In the genomic region with DNA sequence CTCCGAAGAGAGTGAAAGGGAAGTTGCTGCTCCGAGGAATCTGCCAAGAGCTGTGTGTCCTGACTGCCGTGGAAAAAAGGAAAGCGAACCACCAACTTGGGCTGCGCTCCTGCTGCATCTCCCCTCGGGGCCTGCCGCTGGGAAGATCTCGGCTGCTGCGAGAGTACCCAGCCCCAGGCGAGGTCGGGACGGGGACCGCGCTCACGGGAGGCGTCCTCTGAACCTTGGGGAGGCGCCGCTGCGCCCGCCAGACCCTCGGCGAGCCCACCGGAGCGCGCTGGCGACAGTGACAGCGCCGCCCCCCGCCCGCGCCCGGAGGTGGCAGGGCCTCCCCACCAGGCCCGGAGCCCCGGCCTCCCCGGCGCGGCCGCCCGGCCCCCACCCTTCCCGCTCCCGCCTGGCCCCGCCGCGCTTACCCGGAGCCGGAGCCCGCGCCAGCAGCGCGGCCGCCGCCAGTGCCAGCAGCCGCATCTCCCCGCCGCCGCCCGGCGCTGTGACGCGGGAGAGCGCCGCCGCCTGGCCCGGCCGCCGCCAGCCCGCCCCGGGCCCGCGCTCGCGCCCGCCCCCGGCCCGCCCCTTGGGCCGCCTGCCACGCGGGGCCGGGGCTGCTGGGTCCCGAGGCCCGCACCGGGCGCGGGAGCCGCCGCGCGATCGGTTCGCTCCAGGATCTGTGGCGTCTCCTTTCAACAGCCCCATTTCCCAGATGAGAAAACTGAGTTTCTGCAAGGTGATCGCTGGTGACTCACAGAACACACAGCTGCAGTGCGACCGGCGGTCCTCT, we compare ENCODE assay signal across 8 cellular contexts. TPM values are rescaled to one million over a fixed set of nuclear protein-coding genes. Genes with fewer than 3 reads are reported as not detected.
DNase-seq lines count a peak whose midpoint lies in the region; ATAC-seq and TF ChIP-seq lines count a peak whose summit lies in the region.

TSS of gene VSTM4 (minus strand) at position 508 of the 781 bp plus-strand sequence. CDS start at position 471, 37 bp downstream.

- dilution Hi-C loops in mammary epithelial cell (cut with HindIII; ENCODE audit: low sequenced_read_pairs), result no loop called here

- TF ChIP-seq CTCF in AG10803 (conservative IDR thresholded peaks at IDR 0.05; ENCODE audit: low read length) (no peak), mammary epithelial cell (conservative IDR thresholded peaks at IDR 0.05 in 1 of 2, IDR thresholded peaks at IDR 0.05 in 1 of 2; ENCODE audit: extremely low read depth in 1 of 2, insufficient read depth in 1 of 2, low read depth in 1 of 2, low read length in 2 of 2) (no peak), smooth muscle cell (IDR thresholded peaks at IDR 0.05; ENCODE audit: borderline replicate concordance, insufficient read depth, poor library complexity, severe bottlenecking) (no peak)

- H2AFZ ChIP-seq in mammary epithelial cell (ENCODE audit: low read depth, low read length), result no peak within 1 kb of the TSS
- H2AFZ ChIP-seq in smooth muscle cell (ENCODE audit: low read depth), result peak within 1 kb of the TSS; percentile 67

- peak; percentile 52 for ATAC-seq in HG02759 (IDR thresholded peaks at IDR 0.05; ENCODE audit: unreplicated experiment)
- no peak for ATAC-seq in GM18867 (IDR thresholded peaks at IDR 0.05; ENCODE audit: unreplicated experiment)

- in situ Hi-C loops in mammary epithelial cell (cut with MboI; ENCODE audit: low sequenced_read_pairs in 2 of 2), result no loop called here

- no peaks in the 10 kb centered on the region for H3F3A ChIP-seq in smooth muscle cell (ENCODE audit: low read depth)

- no peaks in the 10 kb centered on the region for H3K9me3 ChIP-seq in mammary epithelial cell (replicated peaks; ENCODE audit: insufficient read depth, low read length)
- no peaks in the 10 kb centered on the region for H3K9me3 ChIP-seq in smooth muscle cell (replicated peaks; ENCODE audit: low read depth)

- H3K4me3 ChIP-seq in AG10803 (ENCODE audit: low read length) (peak within 1 kb of the TSS; percentile 67), mammary epithelial cell (replicated peaks in 1 of 3; ENCODE audit: insufficient read depth in 1 of 3, low read depth in 2 of 3, low read length in 3 of 3) (no peak within 1 kb of the TSS), smooth muscle cell (peak within 1 kb of the TSS; percentile 64)

- H3K4me1 ChIP-seq in mammary epithelial cell (ENCODE audit: insufficient read depth, low read length) (no peaks in the 10 kb centered on the region), smooth muscle cell (ENCODE audit: low read depth) (peaks cover 15% of the 10 kb centered on the region)

- WGBS in mammary epithelial cell (ENCODE audit: low coverage, missing lambda C conversion rate), result 13% methylated on average over 8 of the region's 95 CpGs
- WGBS in smooth muscle cell (ENCODE audit: low lambda C conversion rate), result 5% methylated on average over 46 of the region's 95 CpGs

- intact Hi-C loops in mammary epithelial cell (cut with micrococcal nuclease), result no loop called here

- H3K27ac ChIP-seq in mammary epithelial cell (ENCODE audit: insufficient read depth, low read depth, low read length), result no peak within 1 kb of the TSS
- peak within 1 kb of the TSS; percentile 49 for H3K27ac ChIP-seq in smooth muscle cell (ENCODE audit: low read depth)

- H3K4me2 ChIP-seq in mammary epithelial cell (ENCODE audit: insufficient read depth, low read depth, low read length), result peak within 1 kb of the TSS; percentile 18
- peak within 1 kb of the TSS; percentile 88 for H3K4me2 ChIP-seq in smooth muscle cell

- BruUV-seq in mammary epithelial cell (replicated peaks; lab: Mats Ljungman, UMichigan), result no TSS peak

- H4K20me1 ChIP-seq in mammary epithelial cell (ENCODE audit: insufficient read depth, low read length) (no peaks in the 10 kb centered on the region), smooth muscle cell (ENCODE audit: low read depth) (no peaks in the 10 kb centered on the region)

- H3K27me3 ChIP-seq in mammary epithelial cell (ENCODE audit: insufficient read depth, low read length) (peaks cover 27% of the 10 kb centered on the region), smooth muscle cell (ENCODE audit: low read depth) (no peaks in the 10 kb centered on the region)

- H3K9ac ChIP-seq in mammary epithelial cell (ENCODE audit: insufficient read depth, low read length), result no peak within 1 kb of the TSS
- peak within 1 kb of the TSS; percentile 79 for H3K9ac ChIP-seq in smooth muscle cell (ENCODE audit: low read depth)

- CTCF ChIA-PET in mammary epithelial cell (lab: Charles Lee; ENCODE audit: low non-redundant PET), result no interaction called here

- DNase-seq in AG10803 (ENCODE audit: low read depth) (peak; percentile 60), mammary epithelial cell (no peak), iPS-NIHi7 (ENCODE audit: extremely low spot score) (peak; percentile 78), smooth muscle cell (lab: John Stamatoyannopoulos, UW; ENCODE audit: unreplicated experiment) (peak; percentile 25), DMS79 treated with DMSO at 0.1 percent for 48 hours (lab: John Stamatoyannopoulos, UW) (no peak), OCI-M1 (lab: John Stamatoyannopoulos, UW) (no peak)

- H3K79me2 ChIP-seq in mammary epithelial cell (ENCODE audit: insufficient read depth, low read length) (no peaks in the 10 kb centered on the region), smooth muscle cell (ENCODE audit: low read depth) (no peaks in the 10 kb centered on the region)

- H3K36me3 ChIP-seq in mammary epithelial cell (ENCODE audit: insufficient read depth, low read length) (no peaks in the 10 kb centered on the region), smooth muscle cell (ENCODE audit: low read depth) (no peaks in the 10 kb centered on the region)

RNA-seq across cellular contexts. Expression of gene VSTM4, which starts in this region (rescaled TPM):
- total RNA-seq in mammary epithelial cell (under 1 TPM in 1 of 2 donors, not detected in 1; under 0.01 TPM), smooth muscle cell (5.1 and 5.2 TPM in 2 replicates)
- polyA plus RNA-seq in mammary epithelial cell (not detected), smooth muscle cell (5.7 and 7.7 TPM in 2 replicates)
- not detected for polyA minus RNA-seq in mammary epithelial cell

Comparison
In these comparisons a context has a peak if more than half of its experiments do, and no peak if none do; other contexts are left out.
1. DNase-seq: peak in AG10803 (single experiment), iPS-NIHi7 (single experiment) and smooth muscle cell (single experiment); none in mammary epithelial cell (single experiment), DMS79 treated with DMSO at 0.1 percent for 48 hours (single experiment) and OCI-M1 (single experiment).
2. H3K4me3 ChIP-seq: peak in AG10803 (single experiment) and smooth muscle cell (single experiment); none in mammary epithelial cell (0 of 3).